31 cellular contexts compared by ENCODE assay signal in the genomic region with DNA sequence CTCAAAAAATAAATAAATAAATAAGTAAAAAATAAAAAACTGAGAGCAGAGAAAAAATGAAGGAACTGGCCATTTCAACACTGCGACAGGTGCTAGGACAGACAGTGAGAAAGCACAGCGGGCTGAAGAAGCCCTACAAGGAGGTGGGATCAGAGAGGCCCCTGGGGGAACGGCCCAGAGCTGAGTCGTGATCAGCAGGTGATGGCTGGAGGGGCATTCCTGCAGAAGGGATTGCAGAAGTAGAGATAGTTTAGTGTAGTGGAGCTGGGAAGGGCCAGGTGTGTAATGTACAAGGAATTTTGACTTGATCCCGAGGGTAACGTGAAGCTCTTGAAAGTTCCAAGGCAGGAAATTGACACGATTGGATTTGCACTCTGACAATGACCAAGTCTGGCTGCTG.
"Had no signal": no experiment of that assay in that cellular context is flagged by ENCODE, and none has a peak within 500 bp of the region (broad histone marks: within the 10 kb centered on the region; RNA-seq: fewer than 3 reads in every experiment).

No MANE protein-coding gene starts in this region.

- H3K27ac ChIP-seq: adrenal gland, ascending aorta, gastrocnemius medialis, lower lobe of right lung, neutrophil, skin epidermis, thoracic aorta, uterus, VCaP had no signal

- H3K9me3 Mint-ChIP-seq: type B pancreatic cell had no signal

- DNase-seq: activated CD4-positive, alpha-beta T cell treated with anti-CD3 and anti-CD28 coated beads for 4 hours; activated CD4-positive, alpha-beta T cell treated with anti-CD3 and anti-CD28 coated beads, Interleukin-2, amount 50 U/mL, for 4 hours; activated naive CD4-positive, alpha-beta T cell; activated naive CD8-positive, alpha-beta T cell treated with anti-CD3 and anti-CD28 coated beads for 36 hours; activated T-cell treated with anti-CD3 and anti-CD28 coated beads for 4 hours; activated T-cell treated with anti-CD3 and anti-CD28 coated beads, Interleukin-2, amount 50 U/mL, for 72 hours; adrenal gland; caudate nucleus; endodermal cell; gastrocnemius medialis; glutamatergic neuron; lower lobe of right lung; mucosa of descending colon; stimulated activated CD4-positive, alpha-beta T cell treated with anti-CD3 and anti-CD28 coated beads, Interleukin-4, amount 100 ng/mL, for 24 hours; SW 1271; T-helper 9 cell; uterus had no signal

- H3K27me3 ChIP-seq: adrenal gland, ascending aorta, gastrocnemius medialis, neutrophil, uterus had no signal

- H3K36me3 ChIP-seq: adrenal gland, ascending aorta, gastrocnemius medialis, lower lobe of right lung, neutrophil, thoracic aorta, uterus had no signal

- H3K27me3 Mint-ChIP-seq: dendritic cell treated with granulocyte-macrophage colony-stimulating factor and Interleukin-4, amounts not matched to agents 40 ng/mL and 50 ng/mL, for 4 days; type B pancreatic cell had no signal

- H3K4me3 Mint-ChIP-seq: activated naive CD8-positive, alpha-beta T cell treated with anti-CD3 and anti-CD28 coated beads for 36 hours; activated T-cell treated with anti-CD3 and anti-CD28 coated beads, Interleukin-2, amount 50 U/mL, for 72 hours; brain; dendritic cell treated with granulocyte-macrophage colony-stimulating factor and Interleukin-4, amounts not matched to agents 40 ng/mL and 50 ng/mL, for 4 days; endodermal cell; nephron; stimulated activated effector memory CD8-positive, alpha-beta T cell treated with anti-CD3 and anti-CD28 coated beads, Interleukin-12 subunit alpha, Interleukin-12 subunit beta, amount 100 ng/mL, for 72 hours; stimulated activated naive CD8-positive, alpha-beta T cell treated with anti-CD3 and anti-CD28 coated beads, Interleukin-15, Interleukin-2, amounts not matched to agents 100 ng/mL and 50 ng/mL, for 24 hours; T-helper 1 cell treated with Interleukin-12 subunit alpha and Interleukin-12 subunit beta and Interleukin-4 antibody, amounts not matched to agents 30 μg/mL and 1 μg/mL, for 36 hours; type B pancreatic cell had no signal

- H3K4me1 ChIP-seq: adrenal gland, ascending aorta, gastrocnemius medialis, lower lobe of right lung, uterus had no signal

- H3K4me3 ChIP-seq: adrenal gland, ascending aorta, gastrocnemius medialis, lower lobe of right lung, mucosa of descending colon, skin epidermis, thoracic aorta, uterus had no signal

- H3K4me1 Mint-ChIP-seq: activated naive CD8-positive, alpha-beta T cell treated with anti-CD3 and anti-CD28 coated beads for 36 hours; brain; nephron; stimulated activated effector memory CD8-positive, alpha-beta T cell treated with anti-CD3 and anti-CD28 coated beads, Interleukin-12 subunit alpha, Interleukin-12 subunit beta, amount 100 ng/mL, for 72 hours had no signal

- ATAC-seq: activated T-cell treated with anti-CD3 and anti-CD28 coated beads, Interleukin-2, amount 50 U/mL, for 72 hours; gastrocnemius medialis; left lobe of liver; lower lobe of right lung; mucosa of descending colon; sciatic nerve; stimulated activated effector memory CD8-positive, alpha-beta T cell treated with anti-CD3 and anti-CD28 coated beads, Interleukin-12 subunit alpha, Interleukin-12 subunit beta, amount 100 ng/mL, for 72 hours had no signal

- H3K27ac Mint-ChIP-seq: activated naive CD8-positive, alpha-beta T cell treated with anti-CD3 and anti-CD28 coated beads for 36 hours; activated T-cell treated with anti-CD3 and anti-CD28 coated beads, Interleukin-2, amount 50 U/mL, for 72 hours; brain; dendritic cell treated with granulocyte-macrophage colony-stimulating factor and Interleukin-4, amounts not matched to agents 40 ng/mL and 50 ng/mL, for 4 days; endodermal cell; nephron; stimulated activated effector memory CD8-positive, alpha-beta T cell treated with anti-CD3 and anti-CD28 coated beads, Interleukin-12 subunit alpha, Interleukin-12 subunit beta, amount 100 ng/mL, for 72 hours; stimulated activated naive CD8-positive, alpha-beta T cell treated with anti-CD3 and anti-CD28 coated beads, Interleukin-15, Interleukin-2, amounts not matched to agents 100 ng/mL and 50 ng/mL, for 24 hours; T-helper 1 cell treated with Interleukin-12 subunit alpha and Interleukin-12 subunit beta and Interleukin-4 antibody, amounts not matched to agents 30 μg/mL and 1 μg/mL, for 36 hours; type B pancreatic cell had no signal

- H3K9me3 ChIP-seq: adrenal gland, ascending aorta, gastrocnemius medialis, lower lobe of right lung, neutrophil, thoracic aorta, uterus had no signal

- H3K36me3 Mint-ChIP-seq: activated naive CD8-positive, alpha-beta T cell treated with anti-CD3 and anti-CD28 coated beads for 36 hours; brain; stimulated activated effector memory CD8-positive, alpha-beta T cell treated with anti-CD3 and anti-CD28 coated beads, Interleukin-12 subunit alpha, Interleukin-12 subunit beta, amount 100 ng/mL, for 72 hours; type B pancreatic cell had no signal
